ENCODE assay signal across 8 cellular contexts in the genomic region with DNA sequence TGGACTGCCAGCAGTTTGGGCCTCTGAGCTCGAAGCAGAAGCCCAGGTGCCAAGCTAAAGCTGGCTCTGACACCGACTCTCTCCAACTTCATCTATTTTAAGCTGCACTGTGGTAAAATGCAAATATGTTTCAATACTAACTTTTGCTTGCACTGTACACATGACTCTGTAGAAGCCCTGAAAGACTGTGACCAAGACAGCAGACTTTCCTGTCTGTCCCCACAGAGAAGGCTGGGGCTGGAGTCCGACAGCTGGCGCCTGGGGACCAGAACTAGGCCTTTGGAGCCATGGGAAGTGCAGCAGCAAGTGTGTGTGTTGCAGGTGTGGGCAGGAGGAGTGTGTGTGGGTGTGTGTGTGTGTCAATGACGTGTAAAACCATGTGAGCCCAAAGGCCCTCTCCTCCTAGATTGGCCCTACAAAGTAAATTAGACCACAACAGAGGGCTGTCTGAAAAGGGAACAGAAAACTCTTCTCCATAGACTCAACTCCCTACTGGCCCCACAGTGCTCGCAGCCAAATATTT. TPM values are rescaled to one million over a fixed set of nuclear protein-coding genes. Genes with fewer than 3 reads are reported as not detected.
DNase-seq lines count a peak whose midpoint lies in the region; ATAC-seq and TF ChIP-seq lines count a peak whose summit lies in the region.

No MANE protein-coding gene starts in this region.

- ATAC-seq in GM18520 (IDR thresholded peaks at IDR 0.05; ENCODE audit: unreplicated experiment) (peak; percentile 90), GM21390 (IDR thresholded peaks at IDR 0.05; ENCODE audit: unreplicated experiment) (peak; percentile 91), HG03108 (IDR thresholded peaks at IDR 0.05; ENCODE audit: unreplicated experiment) (peak; percentile 91), Right ventricle myocardium superior (ENCODE audit: poor library complexity) (peak; percentile 70)

- DNase-seq in Right ventricle myocardium superior (no peak), HT-29 (ENCODE audit: low spot score) (no peak), occipital lobe (lab: John Stamatoyannopoulos, UW) (no peak), lower leg skin (ENCODE audit: low spot score in 2 of 2) (no peak)
- no peak for DNase-seq in activated CD4-positive, CD25-positive, alpha-beta regulatory T cell (lab: John Stamatoyannopoulos, UW)

- intact Hi-C loops in Right ventricle myocardium superior (cut with DNase I) (no loop called here), lower leg skin (cut with DNase I; ENCODE audit: low total_unique reads) (no loop called here)

- WGBS in lower leg skin, 2 donors: 77 to 88% methylated on average over 6 of the region's 6 CpGs

- TF ChIP-seq POLR2A in lower leg skin (IDR thresholded peaks at IDR 0.05): no peak

- no peak for TF ChIP-seq CTCF in lower leg skin (IDR thresholded peaks at IDR 0.05)

- H3K4me3 ChIP-seq in lower leg skin (ENCODE audit: low read depth, poor library complexity, severe bottlenecking): no peak overlapping the region

RNA-seq across cellular contexts. Expression of a gene that starts 16.4 kb away (rescaled TPM):
- total RNA-seq in Right ventricle myocardium superior (23.6 TPM), occipital lobe (34.8 TPM), lower leg skin (10 to 100 TPM; 31.5 to 39.5 (median 33.8) TPM)
- total RNA-seq in HT-29 (2014; rRNA removed; shearing (Covaris generic)): 46.1 and 53.4 TPM in 2 replicates
